Comparison of ENCODE assay signal across 8 cellular contexts in genomic region chr1:148280831-148281572, GRCh38.
DNase-seq lines count a peak whose midpoint lies in the region; ATAC-seq, FAIRE-seq and TF ChIP-seq lines count a peak whose summit lies in the region.
"Not testable (repeated sequence)": the region's sequence is repeated elsewhere in the genome, so short reads cannot be mapped to it uniquely, and the experiment has no call there.

No MANE protein-coding gene starts in this region.

- not testable (repeated sequence) for TF ChIP-seq EP300 in K562 (IDR thresholded peaks at IDR 0.05; ENCODE audit: low read length); gastroesophageal sphincter (IDR thresholded peaks at IDR 0.05)

- peak overlapping the region; percentile 88 for H3K4me3 Mint-ChIP-seq in CD8-positive, alpha-beta T cell
- peak overlapping the region; percentile 72 for H3K4me3 Mint-ChIP-seq in stimulated activated memory B cell treated with anti-CD40 and anti-IgM and Interleukin-4, amounts not matched to agents 10 μg/mL and 1 μg/mL and 100 μg/mL, for 72 hours

- in situ Hi-C loops in K562 (cut with MboI) = not testable (repeated sequence)

- POLR2A ChIA-PET in CD8-positive, alpha-beta T cell (lab: Charles Lee); K562 (lab: Yijun Ruan, JAX): not testable (repeated sequence)

- H3K36me3 Mint-ChIP-seq in CD8-positive, alpha-beta T cell; stimulated activated memory B cell treated with anti-CD40 and anti-IgM and Interleukin-4, amounts not matched to agents 10 μg/mL and 1 μg/mL and 100 μg/mL, for 72 hours: not testable (repeated sequence)

- not testable (repeated sequence) for TF ChIP-seq RAD21 in K562 (CRISPR knock-in tag; conservative IDR thresholded peaks at IDR 0.05 in 1 of 2, IDR thresholded peaks at IDR 0.05 in 1 of 2)

- not testable (repeated sequence) for H3K9me2 ChIP-seq in SU-DHL-6 (replicated peaks; ENCODE audit: insufficient read depth, low read length)

- not testable (repeated sequence) for H3F3A ChIP-seq in SU-DHL-6 (ENCODE audit: insufficient read depth)

- H3K79me2 ChIP-seq in SU-DHL-6 (ENCODE audit: insufficient read depth, low read length); K562 (ENCODE audit: control insufficient read depth, insufficient read depth, low read length): not testable (repeated sequence)

- not testable (repeated sequence) for TF ChIP-seq POLR2A in K562 (conservative IDR thresholded peaks at IDR 0.05); gastroesophageal sphincter (IDR thresholded peaks at IDR 0.05)

- not testable (repeated sequence) for H3K9me3 ChIP-seq in CD8-positive, alpha-beta T cell (ENCODE audit: low read length); SU-DHL-6 (ENCODE audit: insufficient read depth, low read length); K562 (replicated peaks; ENCODE audit: control insufficient read depth, insufficient read depth, low read depth, low read length); gastroesophageal sphincter; mucosa of descending colon

- CTCF ChIA-PET in CD8-positive, alpha-beta T cell (lab: Charles Lee); K562 (lab: Yijun Ruan, JAX; ENCODE audit: low intra/inter-chr PET ratio): not testable (repeated sequence)

- BruUV-seq in K562 (replicated peaks; lab: Mats Ljungman, UMichigan) = TSS peak; percentile 94

- H3K4me1 Mint-ChIP-seq in CD8-positive, alpha-beta T cell (ENCODE audit: low read depth) = not testable (repeated sequence)
- peaks cover 13% of the 10 kb centered on the region for H3K4me1 Mint-ChIP-seq in stimulated activated memory B cell treated with anti-CD40 and anti-IgM and Interleukin-4, amounts not matched to agents 10 μg/mL and 1 μg/mL and 100 μg/mL, for 72 hours

- not testable (repeated sequence) for H3K9me1 ChIP-seq in K562 (ENCODE audit: control insufficient read depth, insufficient read depth, low read length)

- H3K4me3 ChIP-seq in CD8-positive, alpha-beta T cell (ENCODE audit: low read depth, low read length) = peak overlapping the region; percentile 46
- not testable (repeated sequence) for H3K4me3 ChIP-seq in SU-DHL-6 (ENCODE audit: insufficient read depth, low read length, poor library complexity, severe bottlenecking); mucosa of descending colon
- H3K4me3 ChIP-seq in K562 (peak overlapping the region; percentile 2; the same call in 1 of the 2 replicates), gastroesophageal sphincter (peak overlapping the region; percentile 29 to 43)

- peaks cover 23% of the 10 kb centered on the region for H3K27me3 Mint-ChIP-seq in CD8-positive, alpha-beta T cell (ENCODE audit: low read depth)
- peaks cover 39% of the 10 kb centered on the region for H3K27me3 Mint-ChIP-seq in stimulated activated memory B cell treated with anti-CD40 and anti-IgM and Interleukin-4, amounts not matched to agents 10 μg/mL and 1 μg/mL and 100 μg/mL, for 72 hours

- not testable (repeated sequence) for H3K27ac Mint-ChIP-seq in CD8-positive, alpha-beta T cell
- H3K27ac Mint-ChIP-seq in stimulated activated memory B cell treated with anti-CD40 and anti-IgM and Interleukin-4, amounts not matched to agents 10 μg/mL and 1 μg/mL and 100 μg/mL, for 72 hours = peak overlapping the region; percentile 75

- H3K9ac ChIP-seq in SU-DHL-6 (ENCODE audit: low read length) = not testable (repeated sequence)
- peak overlapping the region; percentile 1 to 21; a peak in 2 of 4 replicates for H3K9ac ChIP-seq in K562 (ENCODE audit: insufficient read depth in 1 of 2, low read depth in 2 of 2, low read length in 2 of 2)

- DNase-seq in CD8-positive, alpha-beta T cell; K562 (ENCODE audit: extremely low read depth in 1 of 4, low spot score in 3 of 4); mucosa of descending colon: not testable (repeated sequence)

- H3K4me2 ChIP-seq in SU-DHL-6 (ENCODE audit: low read depth, low read length, poor library complexity, severe bottlenecking) (peak overlapping the region; percentile 38), K562 (ENCODE audit: insufficient read depth, low read length) (peak overlapping the region; percentile 57)

- intact Hi-C loops in CD8-positive, alpha-beta T cell (cut with DNase I, micrococcal nuclease) = loop anchor here in 1 of 2 experiments (10.0 kb wide), 1 partner anchor 64 kb away; no protein-coding TSS in a partner anchor
- intact Hi-C loops in K562 (cut with micrococcal nuclease); mucosa of descending colon (cut with DNase I, micrococcal nuclease): not testable (repeated sequence)

- not testable (repeated sequence) for H3K36me3 ChIP-seq in CD8-positive, alpha-beta T cell (ENCODE audit: insufficient read depth, low read length); SU-DHL-6 (ENCODE audit: low read length); K562 (ENCODE audit: control insufficient read depth, insufficient read depth, low read length); gastroesophageal sphincter; mucosa of descending colon (ENCODE audit: low read depth)

- ATAC-seq in CD8-positive, alpha-beta T cell = peak; percentile 89
- ATAC-seq in GM21515 (IDR thresholded peaks at IDR 0.05; ENCODE audit: unreplicated experiment) (peak; percentile 54), HG03108 (IDR thresholded peaks at IDR 0.05; ENCODE audit: unreplicated experiment) (peak; percentile 66), K562 (peak; percentile 77), gastroesophageal sphincter (peak; percentile 81), mucosa of descending colon (peak; percentile 88)
- ATAC-seq in stimulated activated memory B cell treated with anti-CD40 and anti-IgM and Interleukin-4, amounts not matched to agents 10 μg/mL and 1 μg/mL and 100 μg/mL, for 72 hours = peak; percentile 99

- TF ChIP-seq CTCF in CD8-positive, alpha-beta T cell (IDR thresholded peaks at IDR 0.05); SU-DHL-6 (IDR thresholded peaks at IDR 0.05; ENCODE audit: insufficient read depth, low read length, poor library complexity, severe bottlenecking); K562 (IDR thresholded peaks at IDR 0.05 in 2 of 3, conservative IDR thresholded peaks at IDR 0.05 in 1 of 3; ENCODE audit: insufficient read depth in 2 of 3, low read depth in 1 of 3, low read length in 3 of 3); gastroesophageal sphincter (IDR thresholded peaks at IDR 0.05); mucosa of descending colon (IDR thresholded peaks at IDR 0.05): not testable (repeated sequence)

- not testable (repeated sequence) for H3K27me3 ChIP-seq in CD8-positive, alpha-beta T cell (ENCODE audit: insufficient read depth, low read length); SU-DHL-6 (ENCODE audit: low read length); K562 (ENCODE audit: control insufficient read depth in 2 of 2, insufficient read depth in 2 of 2, low read length in 2 of 2)
- H3K27me3 ChIP-seq in gastroesophageal sphincter = peaks cover 31% of the 10 kb centered on the region

- WGBS in K562 (ENCODE audit: insufficient coverage, low coverage, missing lambda C conversion rate) = no CpG with 5 or more reads among the region's 50 CpGs
- WGBS in gastroesophageal sphincter (ENCODE audit: low coverage in 1 of 2), 2 donors = no CpG with 5 or more reads among the region's 50 CpGs

- H3K27ac ChIP-seq in CD8-positive, alpha-beta T cell (ENCODE audit: low read depth, low read length); SU-DHL-6 (ENCODE audit: low read depth, low read length): not testable (repeated sequence)
- H3K27ac ChIP-seq in K562 (ENCODE audit: extremely low read depth, low read depth, low read length) (peak overlapping the region; percentile 19; the same call in 1 of the 3 replicates), gastroesophageal sphincter (peak overlapping the region in 1 of 4 donors; percentile 3)

- not testable (repeated sequence) for H3K9me3 Mint-ChIP-seq in CD8-positive, alpha-beta T cell; stimulated activated memory B cell treated with anti-CD40 and anti-IgM and Interleukin-4, amounts not matched to agents 10 μg/mL and 1 μg/mL and 100 μg/mL, for 72 hours

- FAIRE-seq in K562 (lab: Jason Lieb, UNC) = not testable (repeated sequence)

- H3K4me1 ChIP-seq in CD8-positive, alpha-beta T cell (ENCODE audit: insufficient read depth, low read length) = peaks cover 14% of the 10 kb centered on the region
- not testable (repeated sequence) for H3K4me1 ChIP-seq in K562 (replicated peaks in 1 of 2; ENCODE audit: control insufficient read depth in 2 of 2, insufficient read depth in 2 of 2, low read length in 2 of 2); mucosa of descending colon (ENCODE audit: low read depth)
- peaks cover 0 to 10% (median 0%) of the 10 kb centered on the region in 3 donors for H3K4me1 ChIP-seq in gastroesophageal sphincter

- not testable (repeated sequence) for H4K20me1 ChIP-seq in SU-DHL-6 (ENCODE audit: low read depth, low read length); K562 (replicated peaks; ENCODE audit: control insufficient read depth, insufficient read depth, low read length)

- H2AFZ ChIP-seq in SU-DHL-6 (ENCODE audit: low read depth, low read length, severe bottlenecking) = not testable (repeated sequence)
- H2AFZ ChIP-seq in K562 (ENCODE audit: low read depth, low read length) = peak overlapping the region; percentile 66; the same call in 1 of the 2 replicates
